In the genomic region with DNA sequence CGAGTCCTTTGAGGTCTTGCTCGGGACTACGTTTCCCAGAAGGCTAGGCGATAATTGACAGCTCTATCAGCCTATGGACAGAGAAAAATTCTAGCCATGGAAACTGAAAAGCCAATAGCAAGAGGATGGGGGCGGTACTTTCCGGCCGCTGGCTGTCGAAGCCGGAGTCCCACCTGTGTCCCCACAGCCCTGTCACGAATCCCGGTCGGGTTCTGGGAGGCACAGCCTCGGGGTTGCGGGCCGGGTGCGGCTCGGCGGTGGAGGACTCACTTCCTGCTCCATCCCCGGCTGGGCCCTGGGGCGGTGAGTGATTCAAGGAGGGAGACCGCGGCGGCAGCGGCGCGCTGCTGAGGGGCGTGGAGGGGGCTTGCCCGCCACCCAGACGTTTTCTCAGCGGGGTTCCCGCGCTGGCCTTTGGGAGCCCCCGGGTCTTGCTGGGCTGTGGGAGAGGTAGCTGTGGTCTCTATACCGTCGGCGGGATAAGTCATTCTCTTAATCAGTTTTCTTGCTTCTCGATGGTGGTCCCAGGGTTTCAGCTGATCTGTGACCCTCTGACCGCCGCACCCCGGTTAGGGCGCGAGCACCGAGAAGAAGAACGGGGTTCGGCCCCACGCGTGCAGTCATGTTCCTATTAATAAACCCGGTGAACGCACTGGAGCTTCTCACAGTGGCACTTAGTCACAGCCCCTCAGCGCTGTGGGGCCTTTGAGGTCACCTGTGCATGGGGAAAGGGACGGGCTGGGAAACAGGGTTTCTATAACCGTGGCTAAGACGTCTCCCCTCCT, we compare ENCODE assay signal across 1 cellular context.
TF ChIP-seq lines count a peak whose summit lies in the region.

Gene ZNF774, plus strand, starts transcription at position 176 of the 785 bp plus-strand sequence. CDS start 2,377 bp downstream, outside the sequence.

TF ChIP-seq in K562, 482 proteins besides CTCF, POLR2A, EP300 and RAD21 (continued from another document and continues in another):
- TF ChIP-seq NR4A1 (CRISPR knock-in tag; IDR thresholded peaks at IDR 0.05) = no peak
- TF ChIP-seq NR4A1 (tag; IDR thresholded peaks at IDR 0.05) = no peak
- peak; percentile 24; the same call in 1 of the 2 replicates for TF ChIP-seq NFIC (IDR thresholded peaks at IDR 0.05)
- TF ChIP-seq CCNT2 (IDR thresholded peaks at IDR 0.05; ENCODE audit: borderline replicate concordance, extremely low read depth, insufficient read length, low read depth, low read length) = peak; percentile 36
- no peak for TF ChIP-seq NCOA6 (IDR thresholded peaks at IDR 0.05)
- no peak for TF ChIP-seq RFX7 (CRISPR knock-in tag; IDR thresholded peaks at IDR 0.05)
- TF ChIP-seq FOXP4 (CRISPR knock-in tag; IDR thresholded peaks at IDR 0.05; ENCODE audit: borderline replicate concordance) = no peak
- TF ChIP-seq PHF21A (IDR thresholded peaks at IDR 0.05; ENCODE audit: borderline replicate concordance, low read depth) = no peak
- peak; percentile 8 to 45; a peak in 2 of 4 replicates for TF ChIP-seq TEAD1 (CRISPR knock-in tag; IDR thresholded peaks at IDR 0.05)
- no peak for TF ChIP-seq GTF2F1 (IDR thresholded peaks at IDR 0.05; ENCODE audit: low read depth, low read length)
- no peak for TF ChIP-seq KLF13 (tag; IDR thresholded peaks at IDR 0.05; ENCODE audit: borderline replicate concordance, low read depth)
- TF ChIP-seq FOSL1 (tag; conservative IDR thresholded peaks at IDR 0.05) = 0 out of 2 replicates have a peak, but pooled peaks have one; percentile 29
- no peak for TF ChIP-seq KHSRP (IDR thresholded peaks at IDR 0.05)
- no peak for TF ChIP-seq ZBTB9 (CRISPR knock-in tag; IDR thresholded peaks at IDR 0.05)
- TF ChIP-seq MAFF (IDR thresholded peaks at IDR 0.05; ENCODE audit: low read length) = no peak
- TF ChIP-seq GTF2E2 (tag; IDR thresholded peaks at IDR 0.05) = no peak
- TF ChIP-seq ZNF592 (IDR thresholded peaks at IDR 0.05) = no peak
- TF ChIP-seq, protein P1, sequence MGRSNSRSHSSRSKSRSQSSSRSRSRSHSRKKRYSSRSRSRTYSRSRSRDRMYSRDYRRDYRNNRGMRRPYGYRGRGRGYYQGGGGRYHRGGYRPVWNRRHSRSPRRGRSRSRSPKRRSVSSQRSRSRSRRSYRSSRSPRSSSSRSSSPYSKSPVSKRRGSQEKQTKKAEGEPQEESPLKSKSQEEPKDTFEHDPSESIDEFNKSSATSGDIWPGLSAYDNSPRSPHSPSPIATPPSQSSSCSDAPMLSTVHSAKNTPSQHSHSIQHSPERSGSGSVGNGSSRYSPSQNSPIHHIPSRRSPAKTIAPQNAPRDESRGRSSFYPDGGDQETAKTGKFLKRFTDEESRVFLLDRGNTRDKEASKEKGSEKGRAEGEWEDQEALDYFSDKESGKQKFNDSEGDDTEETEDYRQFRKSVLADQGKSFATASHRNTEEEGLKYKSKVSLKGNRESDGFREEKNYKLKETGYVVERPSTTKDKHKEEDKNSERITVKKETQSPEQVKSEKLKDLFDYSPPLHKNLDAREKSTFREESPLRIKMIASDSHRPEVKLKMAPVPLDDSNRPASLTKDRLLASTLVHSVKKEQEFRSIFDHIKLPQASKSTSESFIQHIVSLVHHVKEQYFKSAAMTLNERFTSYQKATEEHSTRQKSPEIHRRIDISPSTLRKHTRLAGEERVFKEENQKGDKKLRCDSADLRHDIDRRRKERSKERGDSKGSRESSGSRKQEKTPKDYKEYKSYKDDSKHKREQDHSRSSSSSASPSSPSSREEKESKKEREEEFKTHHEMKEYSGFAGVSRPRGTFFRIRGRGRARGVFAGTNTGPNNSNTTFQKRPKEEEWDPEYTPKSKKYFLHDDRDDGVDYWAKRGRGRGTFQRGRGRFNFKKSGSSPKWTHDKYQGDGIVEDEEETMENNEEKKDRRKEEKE (IDR thresholded peaks at IDR 0.05; ENCODE audit: borderline replicate concordance in 1 of 2, control insufficient read depth in 1 of 2, low read depth in 2 of 2, low read length in 1 of 2) = no peak
- no peak for TF ChIP-seq ZNF551 (CRISPR knock-in tag; IDR thresholded peaks at IDR 0.05)
- TF ChIP-seq ZFPM2 (CRISPR knock-in tag; IDR thresholded peaks at IDR 0.05) = no peak
- no peak for TF ChIP-seq VEZF1 (CRISPR knock-in tag; IDR thresholded peaks at IDR 0.05)
- TF ChIP-seq SMARCA4 (IDR thresholded peaks at IDR 0.05) = no peak
- no peak for TF ChIP-seq ZSCAN32 (CRISPR knock-in tag; IDR thresholded peaks at IDR 0.05)
- TF ChIP-seq, protein P2, sequence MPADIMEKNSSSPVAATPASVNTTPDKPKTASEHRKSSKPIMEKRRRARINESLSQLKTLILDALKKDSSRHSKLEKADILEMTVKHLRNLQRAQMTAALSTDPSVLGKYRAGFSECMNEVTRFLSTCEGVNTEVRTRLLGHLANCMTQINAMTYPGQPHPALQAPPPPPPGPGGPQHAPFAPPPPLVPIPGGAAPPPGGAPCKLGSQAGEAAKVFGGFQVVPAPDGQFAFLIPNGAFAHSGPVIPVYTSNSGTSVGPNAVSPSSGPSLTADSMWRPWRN (IDR thresholded peaks at IDR 0.05; ENCODE audit: low read depth) = no peak
- TF ChIP-seq ZNF644 (tag; IDR thresholded peaks at IDR 0.05; ENCODE audit: low read depth) = no peak
- TF ChIP-seq ZNF324 (CRISPR knock-in tag; IDR thresholded peaks at IDR 0.05) = no peak
- TF ChIP-seq TFE3 (CRISPR knock-in tag; IDR thresholded peaks at IDR 0.05) = no peak
- TF ChIP-seq ARNT (IDR thresholded peaks at IDR 0.05) = no peak
- no peak for TF ChIP-seq SNIP1 (IDR thresholded peaks at IDR 0.05; ENCODE audit: low read depth)
- TF ChIP-seq MEF2A (IDR thresholded peaks at IDR 0.05; ENCODE audit: control insufficient read depth, low read depth, low read length) = peak; percentile 64; the same call in 1 of the 2 replicates
- TF ChIP-seq PTBP1 (IDR thresholded peaks at IDR 0.05; ENCODE audit: low read depth, low read length) = no peak
- TF ChIP-seq ATF7 (IDR thresholded peaks at IDR 0.05) = peak; percentile 62
- TF ChIP-seq ZNF124 (CRISPR knock-in tag; IDR thresholded peaks at IDR 0.05) = no peak
- TF ChIP-seq, protein P3, sequence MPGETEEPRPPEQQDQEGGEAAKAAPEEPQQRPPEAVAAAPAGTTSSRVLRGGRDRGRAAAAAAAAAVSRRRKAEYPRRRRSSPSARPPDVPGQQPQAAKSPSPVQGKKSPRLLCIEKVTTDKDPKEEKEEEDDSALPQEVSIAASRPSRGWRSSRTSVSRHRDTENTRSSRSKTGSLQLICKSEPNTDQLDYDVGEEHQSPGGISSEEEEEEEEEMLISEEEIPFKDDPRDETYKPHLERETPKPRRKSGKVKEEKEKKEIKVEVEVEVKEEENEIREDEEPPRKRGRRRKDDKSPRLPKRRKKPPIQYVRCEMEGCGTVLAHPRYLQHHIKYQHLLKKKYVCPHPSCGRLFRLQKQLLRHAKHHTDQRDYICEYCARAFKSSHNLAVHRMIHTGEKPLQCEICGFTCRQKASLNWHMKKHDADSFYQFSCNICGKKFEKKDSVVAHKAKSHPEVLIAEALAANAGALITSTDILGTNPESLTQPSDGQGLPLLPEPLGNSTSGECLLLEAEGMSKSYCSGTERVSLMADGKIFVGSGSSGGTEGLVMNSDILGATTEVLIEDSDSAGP (CRISPR knock-in tag; IDR thresholded peaks at IDR 0.05) = no peak
- no peak for TF ChIP-seq SMARCA5 (IDR thresholded peaks at IDR 0.05)
- TF ChIP-seq POLR3G (IDR thresholded peaks at IDR 0.05; ENCODE audit: extremely low read depth, insufficient read length, insufficient replicate concordance) = no peak
- TF ChIP-seq, protein P4, sequence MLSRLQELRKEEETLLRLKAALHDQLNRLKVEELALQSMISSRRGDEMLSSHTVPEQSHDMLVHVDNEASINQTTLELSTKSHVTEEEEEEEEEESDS (CRISPR knock-in tag; IDR thresholded peaks at IDR 0.05) = no peak
- peak; percentile 88 for TF ChIP-seq ZFX (CRISPR knock-in tag; IDR thresholded peaks at IDR 0.05)
- peak; percentile 75 for TF ChIP-seq ZBTB1 (CRISPR knock-in tag; IDR thresholded peaks at IDR 0.05; ENCODE audit: borderline replicate concordance, low read depth)
- TF ChIP-seq, protein P5, sequence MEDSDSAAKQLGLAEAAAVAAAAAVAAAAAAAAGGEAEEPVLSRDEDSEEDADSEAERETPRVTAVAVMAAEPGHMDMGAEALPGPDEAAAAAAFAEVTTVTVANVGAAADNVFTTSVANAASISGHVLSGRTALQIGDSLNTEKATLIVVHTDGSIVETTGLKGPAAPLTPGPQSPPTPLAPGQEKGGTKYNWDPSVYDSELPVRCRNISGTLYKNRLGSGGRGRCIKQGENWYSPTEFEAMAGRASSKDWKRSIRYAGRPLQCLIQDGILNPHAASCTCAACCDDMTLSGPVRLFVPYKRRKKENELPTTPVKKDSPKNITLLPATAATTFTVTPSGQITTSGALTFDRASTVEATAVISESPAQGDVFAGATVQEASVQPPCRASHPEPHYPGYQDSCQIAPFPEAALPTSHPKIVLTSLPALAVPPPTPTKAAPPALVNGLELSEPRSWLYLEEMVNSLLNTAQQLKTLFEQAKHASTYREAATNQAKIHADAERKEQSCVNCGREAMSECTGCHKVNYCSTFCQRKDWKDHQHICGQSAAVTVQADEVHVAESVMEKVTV (CRISPR knock-in tag; IDR thresholded peaks at IDR 0.05) = 0 out of 2 replicates have a peak, but pooled peaks have one; percentile 4
- TF ChIP-seq EP400 (IDR thresholded peaks at IDR 0.05) = no peak
- 0 out of 2 replicates have a peak, but pooled peaks have one; percentile 3 for TF ChIP-seq RB1 (IDR thresholded peaks at IDR 0.05; ENCODE audit: low read depth)
- TF ChIP-seq FUS (optimal IDR thresholded peaks at IDR 0.05; ENCODE audit: low read depth, low read length) = no peak
- no peak for TF ChIP-seq ZNF197 (CRISPR knock-in tag; IDR thresholded peaks at IDR 0.05; ENCODE audit: low read depth)
- TF ChIP-seq STAT5B (CRISPR knock-in tag; IDR thresholded peaks at IDR 0.05) = no peak
